ENCODE assay signal across 1 cellular context in genomic region chr2:135531231-135532197, GRCh38.
TF ChIP-seq lines count a peak whose summit lies in the region.

Gene R3HDM1, plus strand, starts transcription at chr2:135531484. Its CDS starts 73,362 bp downstream, at chr2:135604846.

TF ChIP-seq in K562, 482 proteins besides CTCF, POLR2A, EP300 and RAD21 (continued from another document):
- TF ChIP-seq ZNF280A (IDR thresholded peaks at IDR 0.05; ENCODE audit: low read depth, partially characterized antibody), result no peak
- TF ChIP-seq SMAD4 (CRISPR knock-in tag; conservative IDR thresholded peaks at IDR 0.05), result 0 out of 2 replicates have a peak, but pooled peaks have one; percentile 39
- TF ChIP-seq NCOA4 (IDR thresholded peaks at IDR 0.05; ENCODE audit: partially characterized antibody), result no peak
- TF ChIP-seq NBN (IDR thresholded peaks at IDR 0.05; ENCODE audit: low read depth), result 0 out of 2 replicates have a peak, but pooled peaks have one; percentile 2
- peak; percentile 100 for TF ChIP-seq PKNOX1 (IDR thresholded peaks at IDR 0.05)
- no peak for TF ChIP-seq BRD9 (IDR thresholded peaks at IDR 0.05; ENCODE audit: low read depth, partially characterized antibody)
- TF ChIP-seq ZKSCAN8 (CRISPR knock-in tag; IDR thresholded peaks at IDR 0.05), result no peak
- peak; percentile 27; the same call in 1 of the 2 replicates for TF ChIP-seq NR2C2 (CRISPR knock-in tag; IDR thresholded peaks at IDR 0.05)
- no peak for TF ChIP-seq NR2C2 (tag; IDR thresholded peaks at IDR 0.05)
- no peak for TF ChIP-seq FOXP4 (CRISPR knock-in tag; IDR thresholded peaks at IDR 0.05; ENCODE audit: borderline replicate concordance)
- TF ChIP-seq, protein P1, sequence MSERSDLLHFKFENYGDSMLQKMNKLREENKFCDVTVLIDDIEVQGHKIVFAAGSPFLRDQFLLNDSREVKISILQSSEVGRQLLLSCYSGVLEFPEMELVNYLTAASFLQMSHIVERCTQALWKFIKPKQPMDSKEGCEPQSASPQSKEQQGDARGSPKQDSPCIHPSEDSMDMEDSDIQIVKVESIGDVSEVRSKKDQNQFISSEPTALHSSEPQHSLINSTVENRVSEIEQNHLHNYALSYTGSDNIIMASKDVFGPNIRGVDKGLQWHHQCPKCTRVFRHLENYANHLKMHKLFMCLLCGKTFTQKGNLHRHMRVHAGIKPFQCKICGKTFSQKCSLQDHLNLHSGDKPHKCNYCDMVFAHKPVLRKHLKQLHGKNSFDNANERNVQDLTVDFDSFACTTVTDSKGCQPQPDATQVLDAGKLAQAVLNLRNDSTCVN (CRISPR knock-in tag; IDR thresholded peaks at IDR 0.05), result 0 out of 2 replicates have a peak, but pooled peaks have one; percentile 6
- TF ChIP-seq, protein P2, sequence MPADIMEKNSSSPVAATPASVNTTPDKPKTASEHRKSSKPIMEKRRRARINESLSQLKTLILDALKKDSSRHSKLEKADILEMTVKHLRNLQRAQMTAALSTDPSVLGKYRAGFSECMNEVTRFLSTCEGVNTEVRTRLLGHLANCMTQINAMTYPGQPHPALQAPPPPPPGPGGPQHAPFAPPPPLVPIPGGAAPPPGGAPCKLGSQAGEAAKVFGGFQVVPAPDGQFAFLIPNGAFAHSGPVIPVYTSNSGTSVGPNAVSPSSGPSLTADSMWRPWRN (IDR thresholded peaks at IDR 0.05; ENCODE audit: low read depth), result no peak
- TF ChIP-seq SREBF1 (IDR thresholded peaks at IDR 0.05; ENCODE audit: borderline replicate concordance, low read depth, low read length), result no peak
- no peak for TF ChIP-seq NR3C1 (CRISPR knock-in tag; IDR thresholded peaks at IDR 0.05)
- TF ChIP-seq NCOR1 (IDR thresholded peaks at IDR 0.05), result no peak
- no peak for TF ChIP-seq NR2F6 (CRISPR knock-in tag; IDR thresholded peaks at IDR 0.05)
- 0 out of 2 replicates have a peak, but pooled peaks have one; percentile 50 for TF ChIP-seq E2F4 (CRISPR knock-in tag; IDR thresholded peaks at IDR 0.05; ENCODE audit: low read depth)
- peak in 1 of 2 experiments; percentile 62; a peak in 2 of 4 replicates for TF ChIP-seq HDAC1 (IDR thresholded peaks at IDR 0.05)
- no peak for TF ChIP-seq ZBTB11 (CRISPR knock-in tag; IDR thresholded peaks at IDR 0.05)
- TF ChIP-seq EWSR1 (IDR thresholded peaks at IDR 0.05; ENCODE audit: borderline replicate concordance, low read depth, partially characterized antibody), result no peak
- peak; percentile 52 for TF ChIP-seq EGR1 (conservative IDR thresholded peaks at IDR 0.05)
- TF ChIP-seq E2F3 (CRISPR knock-in tag; IDR thresholded peaks at IDR 0.05), result no peak
- no peak for TF ChIP-seq HMBOX1 (IDR thresholded peaks at IDR 0.05)
- peak; percentile 1 for TF ChIP-seq NFYB (IDR thresholded peaks at IDR 0.05; ENCODE audit: extremely low read depth, insufficient read length)
- TF ChIP-seq, protein P3, sequence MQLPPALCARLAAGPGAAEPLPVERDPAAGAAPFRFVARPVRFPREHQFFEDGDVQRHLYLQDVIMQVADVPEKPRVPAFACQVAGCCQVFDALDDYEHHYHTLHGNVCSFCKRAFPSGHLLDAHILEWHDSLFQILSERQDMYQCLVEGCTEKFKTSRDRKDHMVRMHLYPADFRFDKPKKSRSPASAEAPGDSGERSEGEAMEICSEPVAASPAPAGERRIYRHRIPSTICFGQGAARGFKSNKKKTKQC (CRISPR knock-in tag; IDR thresholded peaks at IDR 0.05), result peak; percentile 70
- TF ChIP-seq, protein P4, sequence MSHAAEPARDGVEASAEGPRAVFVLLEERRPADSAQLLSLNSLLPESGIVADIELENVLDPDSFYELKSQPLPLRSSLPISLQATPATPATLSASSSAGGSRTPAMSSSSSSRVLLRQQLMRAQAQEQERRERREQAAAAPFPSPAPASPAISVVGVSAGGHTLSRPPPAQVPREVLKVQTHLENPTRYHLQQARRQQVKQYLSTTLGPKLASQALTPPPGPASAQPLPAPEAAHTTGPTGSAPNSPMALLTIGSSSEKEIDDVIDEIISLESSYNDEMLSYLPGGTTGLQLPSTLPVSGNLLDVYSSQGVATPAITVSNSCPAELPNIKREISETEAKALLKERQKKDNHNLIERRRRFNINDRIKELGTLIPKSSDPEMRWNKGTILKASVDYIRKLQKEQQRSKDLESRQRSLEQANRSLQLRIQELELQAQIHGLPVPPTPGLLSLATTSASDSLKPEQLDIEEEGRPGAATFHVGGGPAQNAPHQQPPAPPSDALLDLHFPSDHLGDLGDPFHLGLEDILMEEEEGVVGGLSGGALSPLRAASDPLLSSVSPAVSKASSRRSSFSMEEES (CRISPR knock-in tag; IDR thresholded peaks at IDR 0.05), result no peak
- no peak for TF ChIP-seq MCM2 (IDR thresholded peaks at IDR 0.05; ENCODE audit: low read depth)
- TF ChIP-seq ZNF431 (CRISPR knock-in tag; IDR thresholded peaks at IDR 0.05), result peak; percentile 77
- TF ChIP-seq, protein P5, sequence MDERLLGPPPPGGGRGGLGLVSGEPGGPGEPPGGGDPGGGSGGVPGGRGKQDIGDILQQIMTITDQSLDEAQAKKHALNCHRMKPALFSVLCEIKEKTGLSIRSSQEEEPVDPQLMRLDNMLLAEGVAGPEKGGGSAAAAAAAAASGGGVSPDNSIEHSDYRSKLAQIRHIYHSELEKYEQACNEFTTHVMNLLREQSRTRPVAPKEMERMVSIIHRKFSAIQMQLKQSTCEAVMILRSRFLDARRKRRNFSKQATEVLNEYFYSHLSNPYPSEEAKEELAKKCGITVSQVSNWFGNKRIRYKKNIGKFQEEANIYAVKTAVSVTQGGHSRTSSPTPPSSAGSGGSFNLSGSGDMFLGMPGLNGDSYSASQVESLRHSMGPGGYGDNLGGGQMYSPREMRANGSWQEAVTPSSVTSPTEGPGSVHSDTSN (CRISPR knock-in tag; IDR thresholded peaks at IDR 0.05; ENCODE audit: low read depth), result peak; percentile 94
- TF ChIP-seq, protein P5 (tag; conservative IDR thresholded peaks at IDR 0.05; ENCODE audit: low read depth), result peak; percentile 100
- TF ChIP-seq ARID2 (IDR thresholded peaks at IDR 0.05), result peak; percentile 50; the same call in 1 of the 2 replicates
- peak; percentile 59; the same call in 1 of the 2 replicates for TF ChIP-seq ZNF830 (CRISPR knock-in tag; IDR thresholded peaks at IDR 0.05)
- TF ChIP-seq MAZ (CRISPR knock-in tag; conservative IDR thresholded peaks at IDR 0.05 in 1 of 2, IDR thresholded peaks at IDR 0.05 in 1 of 2), result peak in 1 of 2 experiments; percentile 75; a peak in 3 of 4 replicates
- TF ChIP-seq, protein P6, sequence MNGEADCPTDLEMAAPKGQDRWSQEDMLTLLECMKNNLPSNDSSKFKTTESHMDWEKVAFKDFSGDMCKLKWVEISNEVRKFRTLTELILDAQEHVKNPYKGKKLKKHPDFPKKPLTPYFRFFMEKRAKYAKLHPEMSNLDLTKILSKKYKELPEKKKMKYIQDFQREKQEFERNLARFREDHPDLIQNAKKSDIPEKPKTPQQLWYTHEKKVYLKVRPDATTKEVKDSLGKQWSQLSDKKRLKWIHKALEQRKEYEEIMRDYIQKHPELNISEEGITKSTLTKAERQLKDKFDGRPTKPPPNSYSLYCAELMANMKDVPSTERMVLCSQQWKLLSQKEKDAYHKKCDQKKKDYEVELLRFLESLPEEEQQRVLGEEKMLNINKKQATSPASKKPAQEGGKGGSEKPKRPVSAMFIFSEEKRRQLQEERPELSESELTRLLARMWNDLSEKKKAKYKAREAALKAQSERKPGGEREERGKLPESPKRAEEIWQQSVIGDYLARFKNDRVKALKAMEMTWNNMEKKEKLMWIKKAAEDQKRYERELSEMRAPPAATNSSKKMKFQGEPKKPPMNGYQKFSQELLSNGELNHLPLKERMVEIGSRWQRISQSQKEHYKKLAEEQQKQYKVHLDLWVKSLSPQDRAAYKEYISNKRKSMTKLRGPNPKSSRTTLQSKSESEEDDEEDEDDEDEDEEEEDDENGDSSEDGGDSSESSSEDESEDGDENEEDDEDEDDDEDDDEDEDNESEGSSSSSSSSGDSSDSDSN (IDR thresholded peaks at IDR 0.05; ENCODE audit: borderline replicate concordance in 1 of 2, low read depth in 2 of 2, low read length in 2 of 2), result peak; percentile 49 to 51; a peak in 2 of 4 replicates
- no peak for TF ChIP-seq SRSF1 (IDR thresholded peaks at IDR 0.05; ENCODE audit: low read depth, low read length)
- TF ChIP-seq CCNT2 (IDR thresholded peaks at IDR 0.05; ENCODE audit: borderline replicate concordance, extremely low read depth, insufficient read length, low read depth, low read length), result peak; percentile 29
